ENCODE assay signal across 1 cellular context in genomic region chr1:16376971-16377370, GRCh38.
TF ChIP-seq lines count a peak whose summit lies in the region.

No MANE protein-coding gene starts in this region.

TF ChIP-seq in A549, 52 proteins besides CTCF, POLR2A, EP300 and RAD21 (continued from another document):
- TF ChIP-seq ELK1 (IDR thresholded peaks at IDR 0.05; ENCODE audit: low read depth, low read length) (no peak), REST (IDR thresholded peaks at IDR 0.05) (no peak), FOSB (CRISPR knock-in tag; IDR thresholded peaks at IDR 0.05) (no peak), NR3C1 (IDR thresholded peaks at IDR 0.05) (no peak), RNF2 (IDR thresholded peaks at IDR 0.05; ENCODE audit: borderline replicate concordance, low read depth) (no peak), JUN (IDR thresholded peaks at IDR 0.05) (no peak), CHD2 (IDR thresholded peaks at IDR 0.05; ENCODE audit: low read length, partially characterized antibody) (no peak), HOXA7 (CRISPR knock-in tag; IDR thresholded peaks at IDR 0.05) (no peak)
- TF ChIP-seq, protein P1, sequence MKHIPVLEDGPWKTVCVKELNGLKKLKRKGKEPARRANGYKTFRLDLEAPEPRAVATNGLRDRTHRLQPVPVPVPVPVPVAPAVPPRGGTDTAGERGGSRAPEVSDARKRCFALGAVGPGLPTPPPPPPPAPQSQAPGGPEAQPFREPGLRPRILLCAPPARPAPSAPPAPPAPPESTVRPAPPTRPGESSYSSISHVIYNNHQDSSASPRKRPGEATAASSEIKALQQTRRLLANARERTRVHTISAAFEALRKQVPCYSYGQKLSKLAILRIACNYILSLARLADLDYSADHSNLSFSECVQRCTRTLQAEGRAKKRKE (CRISPR knock-in tag; IDR thresholded peaks at IDR 0.05; ENCODE audit: low read depth), result no peak
